In genomic region chr1:27589841-27590426, GRCh38 we compare ENCODE assay signal across 1 cellular context.
TF ChIP-seq lines count a peak whose summit lies in the region.

No MANE protein-coding gene starts in this region.

TF ChIP-seq in H1, 55 proteins besides CTCF, POLR2A, EP300 and RAD21:
- 0 out of 2 replicates have a peak, but pooled peaks have one; percentile 23 for TF ChIP-seq YY1 (IDR thresholded peaks at IDR 0.05; ENCODE audit: low read depth, low read length)
- TF ChIP-seq POLR2AphosphoS5 (IDR thresholded peaks at IDR 0.05; ENCODE audit: low read depth, low read length): no peak
- TF ChIP-seq FOSL1 (IDR thresholded peaks at IDR 0.05; ENCODE audit: insufficient read depth, low read depth, low read length): no peak
- TF ChIP-seq E2F6 (IDR thresholded peaks at IDR 0.05): no peak
